Comparison of ENCODE assay signal across 12 cellular contexts in genomic region chr1:161706116-161706482, GRCh38. TPM values are rescaled to one million over a fixed set of nuclear protein-coding genes. Genes with fewer than 3 reads are reported as not detected.
DNase-seq lines count a peak whose midpoint lies in the region; ATAC-seq and TF ChIP-seq lines count a peak whose summit lies in the region.
"Had no signal": no experiment of that assay in that cellular context is flagged by ENCODE, and none has a peak within 500 bp of the region (broad histone marks: within the 10 kb centered on the region; RNA-seq: fewer than 3 reads in every experiment).

No MANE protein-coding gene starts in this region.

- H3K9me3 ChIP-seq in BLaER1 (no peaks in the 10 kb centered on the region), RWPE2 (ENCODE audit: severe bottlenecking) (no peaks in the 10 kb centered on the region)
- H3K9me3 ChIP-seq: sigmoid colon had no signal

- H3K36me3 Mint-ChIP-seq in type B pancreatic cell = no peaks in the 10 kb centered on the region
- H3K36me3 Mint-ChIP-seq: IgD-negative memory B cell had no signal

- H3K4me1 ChIP-seq in BLaER1 (peaks cover 54% of the 10 kb centered on the region), RWPE2 (ENCODE audit: insufficient read depth, poor library complexity, severe bottlenecking) (peaks cover 12% of the 10 kb centered on the region)
- H3K4me1 ChIP-seq: sigmoid colon had no signal

- TF ChIP-seq CTCF in RWPE2 (IDR thresholded peaks at IDR 0.05; ENCODE audit: poor library complexity, severe bottlenecking) (no peak), type B pancreatic cell (conservative IDR thresholded peaks at IDR 0.05) (no peak)

- no peaks in the 10 kb centered on the region for H4K20me1 ChIP-seq in BLaER1

- no peaks in the 10 kb centered on the region for H3K4me1 Mint-ChIP-seq in type B pancreatic cell (ENCODE audit: unreplicated experiment)

- H3K27me3 ChIP-seq in BLaER1 (no peaks in the 10 kb centered on the region), RWPE2 (ENCODE audit: insufficient read depth, poor library complexity, severe bottlenecking) (no peaks in the 10 kb centered on the region)
- H3K27me3 ChIP-seq: sigmoid colon had no signal

- H3K27me3 Mint-ChIP-seq in type B pancreatic cell = peaks cover 17% of the 10 kb centered on the region
- H3K27me3 Mint-ChIP-seq: IgD-negative memory B cell had no signal

- H3K36me3 ChIP-seq in BLaER1 = no peaks in the 10 kb centered on the region
- H3K36me3 ChIP-seq in RWPE2 (ENCODE audit: low read depth) = no peaks in the 10 kb centered on the region
- H3K36me3 ChIP-seq: sigmoid colon had no signal

- H3K9ac ChIP-seq in BLaER1 = no peak overlapping the region

- H3K27ac Mint-ChIP-seq in type B pancreatic cell = no peak overlapping the region

- H3K4me3 ChIP-seq in BLaER1 = no peak overlapping the region
- no peak overlapping the region for H3K4me3 ChIP-seq in RWPE2 (ENCODE audit: severe bottlenecking)
- H3K4me3 ChIP-seq: sigmoid colon had no signal

- peak; percentile 11 for ATAC-seq in GM21717 (IDR thresholded peaks at IDR 0.05; ENCODE audit: unreplicated experiment)
- no peak; the same call in 1 of the 3 replicates for ATAC-seq in RWPE2 (ENCODE audit: low read depth)
- no peak for ATAC-seq in GM21825 (IDR thresholded peaks at IDR 0.05; ENCODE audit: unreplicated experiment)

- H3K27ac ChIP-seq in BLaER1 (peak overlapping the region; percentile 46), RWPE2 (ENCODE audit: poor library complexity, severe bottlenecking) (peak overlapping the region; percentile 61)
- H3K27ac ChIP-seq: sigmoid colon had no signal

- no peak overlapping the region for H3K4me3 Mint-ChIP-seq in type B pancreatic cell

- H3K4me2 ChIP-seq in BLaER1 = peak overlapping the region; percentile 57

- H3K9me3 Mint-ChIP-seq in type B pancreatic cell = no peaks in the 10 kb centered on the region
- H3K9me3 Mint-ChIP-seq: IgD-negative memory B cell had no signal

- DNase-seq in RWPE2 (ENCODE audit: low spot score) (no peak), kidney tubule cell (ENCODE audit: low spot score) (peak; percentile 87), type B pancreatic cell (ENCODE audit: extremely low spot score, unreplicated experiment) (no peak), Ammon's horn (ENCODE audit: low spot score) (no peak), SHP77 (lab: John Stamatoyannopoulos, UW) (no peak)
- DNase-seq: NCI-H2081, sigmoid colon had no signal

RNA-seq across cellular contexts. Expression of gene FCRLA, which starts 0.9 kb away (rescaled TPM):
- total RNA-seq in type B pancreatic cell (ENCODE audit: low replicate concordance) = 0.22 TPM in 1 of 2 replicates, not detected in the other
- total RNA-seq: endothelial cell of umbilical vein, sigmoid colon had no signal

RNA-seq across cellular contexts. Expression of gene FCRLB, which starts 15.2 kb away (rescaled TPM):
- 0.45 and 0.82 TPM in 2 replicates for total RNA-seq in type B pancreatic cell (ENCODE audit: low replicate concordance)

RNA-seq across cellular contexts. Expression of gene FCGR2B, which starts 43.2 kb away (rescaled TPM):
- total RNA-seq in type B pancreatic cell (ENCODE audit: low replicate concordance) = 0.19 and 0.33 TPM in 2 replicates
- total RNA-seq: endothelial cell of umbilical vein had no signal

RNA-seq across cellular contexts. Expression of gene DUSP12, which starts 43.5 kb away (rescaled TPM):
- total RNA-seq in type B pancreatic cell (ENCODE audit: low replicate concordance) = 23.7 and 34.0 TPM in 2 replicates
